In genomic region chr6:4879724-4880372, GRCh38 we compare ENCODE assay signal across 15 cellular contexts.
DNase-seq lines count a peak whose midpoint lies in the region; ATAC-seq and TF ChIP-seq lines count a peak whose summit lies in the region.
"Had no signal": no experiment of that assay in that cellular context is flagged by ENCODE, and none has a peak within 500 bp of the region (broad histone marks: within the 10 kb centered on the region; RNA-seq: fewer than 3 reads in every experiment).

No MANE protein-coding gene starts in this region.

- H3K9ac ChIP-seq in smooth muscle cell (ENCODE audit: low read depth) = no peak overlapping the region

- H3K36me3 ChIP-seq in smooth muscle cell (ENCODE audit: low read depth) = no peaks in the 10 kb centered on the region
- H3K36me3 ChIP-seq: breast epithelium, esophagus muscularis mucosa, MG63, upper lobe of right lung had no signal

- H4K20me1 ChIP-seq in smooth muscle cell (ENCODE audit: low read depth) = peaks cover 100% of the 10 kb centered on the region

- H3K27ac Mint-ChIP-seq in memory B cell = no peak overlapping the region
- H3K27ac Mint-ChIP-seq: activated T-helper 2 cell treated with anti-CD3 and anti-CD28 coated beads, Interferon-gamma antibody, Interleukin-2, Interleukin-4, amounts not matched to agents 10 μg/mL and 5 μg/mL and 100 μg/mL, durations not matched to agents 14 hours and 24 hours and 36 hours had no signal

- peak overlapping the region; percentile 43 for H3K4me3 Mint-ChIP-seq in memory B cell

- no peaks in the 10 kb centered on the region for H3F3A ChIP-seq in smooth muscle cell (ENCODE audit: low read depth)

- peaks cover 4% of the 10 kb centered on the region for H3K9me3 Mint-ChIP-seq in memory B cell
- H3K9me3 Mint-ChIP-seq: activated T-helper 2 cell treated with anti-CD3 and anti-CD28 coated beads, Interferon-gamma antibody, Interleukin-2, Interleukin-4, amounts not matched to agents 10 μg/mL and 5 μg/mL and 100 μg/mL, durations not matched to agents 14 hours and 24 hours and 36 hours had no signal

- H2AFZ ChIP-seq in smooth muscle cell (ENCODE audit: low read depth) = no peak overlapping the region

- TF ChIP-seq CTCF in smooth muscle cell (IDR thresholded peaks at IDR 0.05; ENCODE audit: borderline replicate concordance, insufficient read depth, poor library complexity, severe bottlenecking) = no peak

- no peaks in the 10 kb centered on the region for H3K27me3 Mint-ChIP-seq in memory B cell

- H3K27ac ChIP-seq in right cardiac atrium (ENCODE audit: low read length) = no peak overlapping the region
- no peak overlapping the region for H3K27ac ChIP-seq in smooth muscle cell (ENCODE audit: low read depth)
- H3K27ac ChIP-seq: breast epithelium, esophagus muscularis mucosa, upper lobe of right lung had no signal

- 93% methylated on average over 7 of the region's 7 CpGs for WGBS in right cardiac atrium
- 93% methylated on average over 7 of the region's 7 CpGs for WGBS in smooth muscle cell (ENCODE audit: low lambda C conversion rate)

- H3K4me3 ChIP-seq in right cardiac atrium (ENCODE audit: low read length) = no peak overlapping the region
- H3K4me3 ChIP-seq in smooth muscle cell = no peak overlapping the region
- H3K4me3 ChIP-seq: breast epithelium, esophagus muscularis mucosa, MG63, upper lobe of right lung had no signal

- peaks cover 3% of the 10 kb centered on the region for H3K36me3 Mint-ChIP-seq in memory B cell

- ATAC-seq in GM18907 (IDR thresholded peaks at IDR 0.05; ENCODE audit: unreplicated experiment) (peak; percentile 83), GM21786 (IDR thresholded peaks at IDR 0.05; ENCODE audit: unreplicated experiment) (peak; percentile 54), HG03139 (IDR thresholded peaks at IDR 0.05; ENCODE audit: unreplicated experiment) (peak; percentile 61), memory B cell (ENCODE audit: low read depth) (no peak), right cardiac atrium (no peak), Right ventricle myocardium superior (ENCODE audit: poor library complexity) (no peak)
- ATAC-seq: upper lobe of right lung had no signal

- H3K79me2 ChIP-seq in smooth muscle cell (ENCODE audit: low read depth) = peaks cover 100% of the 10 kb centered on the region

- H3K4me1 ChIP-seq in right cardiac atrium (ENCODE audit: control insufficient read depth, insufficient read depth, low read length) (no peaks in the 10 kb centered on the region), smooth muscle cell (ENCODE audit: low read depth) (no peaks in the 10 kb centered on the region)
- H3K4me1 ChIP-seq: breast epithelium, upper lobe of right lung had no signal

- DNase-seq in memory B cell (ENCODE audit: low spot score in 2 of 2) (no peak), right cardiac atrium (no peak), smooth muscle cell (lab: John Stamatoyannopoulos, UW; ENCODE audit: unreplicated experiment) (no peak), putamen (ENCODE audit: low spot score) (no peak), Right ventricle myocardium superior (no peak)
- DNase-seq: activated CD4-positive, alpha-beta T cell treated with anti-CD3 and anti-CD28 coated beads for 4 hours; MG63; NCI-H510A treated with DMSO at 0.1 percent for 48 hours; upper lobe of right lung had no signal

- peaks cover 36% of the 10 kb centered on the region for H3K4me1 Mint-ChIP-seq in memory B cell

- intact Hi-C loops in right cardiac atrium (cut with DNase I) (no loop called here), Right ventricle myocardium superior (cut with DNase I) (no loop called here)

- no peak overlapping the region for H3K4me2 ChIP-seq in smooth muscle cell

- H3K9me3 ChIP-seq in right cardiac atrium (ENCODE audit: control insufficient read depth, low read length) (no peaks in the 10 kb centered on the region), smooth muscle cell (replicated peaks; ENCODE audit: low read depth) (no peaks in the 10 kb centered on the region)
- H3K9me3 ChIP-seq: breast epithelium, esophagus muscularis mucosa, MG63, upper lobe of right lung had no signal

- no peaks in the 10 kb centered on the region for H3K27me3 ChIP-seq in right cardiac atrium (ENCODE audit: control insufficient read depth, insufficient read depth)
- no peaks in the 10 kb centered on the region for H3K27me3 ChIP-seq in smooth muscle cell (ENCODE audit: low read depth)
- H3K27me3 ChIP-seq: breast epithelium, esophagus muscularis mucosa, MG63, upper lobe of right lung had no signal

Comparison
In these comparisons a context has a peak if more than half of its experiments do, and no peak if none do; other contexts are left out.
1. ATAC-seq: peak in GM18907 (single experiment), GM21786 (single experiment) and HG03139 (single experiment); none in memory B cell (single experiment), right cardiac atrium (0 of 2) and Right ventricle myocardium superior (single experiment).